Comparison of ENCODE assay signal across 29 cellular contexts in the genomic region with DNA sequence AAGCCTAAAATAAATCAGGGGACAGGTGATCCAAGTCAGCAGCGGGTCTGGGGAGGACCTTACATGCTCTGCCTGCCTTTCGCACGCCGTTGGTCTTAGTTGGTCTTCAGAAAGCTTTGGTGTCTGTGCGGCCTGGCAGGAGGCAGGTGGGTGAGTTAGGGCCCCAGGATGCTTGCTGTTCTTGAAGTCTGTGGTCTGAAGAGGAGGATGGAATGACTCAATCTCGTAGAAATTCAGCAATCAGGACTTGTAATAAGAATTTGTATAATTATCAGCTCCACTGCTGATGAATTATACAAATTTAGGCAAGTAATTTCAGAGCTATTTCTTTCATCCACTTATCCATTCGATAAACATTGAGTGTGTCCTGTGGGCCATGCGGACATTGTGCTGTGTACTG.
"Had no signal": no experiment of that assay in that cellular context is flagged by ENCODE, and none has a peak within 500 bp of the region (broad histone marks: within the 10 kb centered on the region; RNA-seq: fewer than 3 reads in every experiment).

No MANE protein-coding gene starts in this region.

- H3K9me3 Mint-ChIP-seq: activated CD4-positive, alpha-beta memory T cell treated with anti-CD3 and anti-CD28 coated beads for 36 hours; activated CD4-positive, alpha-beta T cell treated with anti-CD3 and anti-CD28 coated beads, Interleukin-2, amount 10 ng/mL, durations not matched to agents 24 days and 14 days; activated naive CD4-positive, alpha-beta T cell treated with anti-CD3 and anti-CD28 coated beads for 36 hours; activated naive CD8-positive, alpha-beta T cell treated with anti-CD3 and anti-CD28 coated beads for 36 hours; activated T-helper 1 cell treated with anti-CD3 and anti-CD28 coated beads, Interleukin-12 subunit alpha, Interleukin-12 subunit beta, Interleukin-2, Interleukin-4 antibody, amounts not matched to agents 30 ng/mL and 10 ng/mL and 1 ng/mL, durations not matched to agents 14 hours and 24 hours and 36 hours; memory B cell; naive thymus-derived CD8-positive, alpha-beta T cell; T-helper 1 cell treated with Interleukin-12 subunit alpha and Interleukin-12 subunit beta and Interleukin-4 antibody, amounts not matched to agents 30 μg/mL and 1 μg/mL, for 36 hours had no signal

- H3K27me3 ChIP-seq: adrenal gland, ascending aorta, gastroesophageal sphincter, ovary, spleen, tibial nerve had no signal

- H3K9me3 ChIP-seq: adrenal gland, ascending aorta, gastroesophageal sphincter, ovary, prostate gland, spleen, tibial nerve had no signal

- DNase-seq: activated CD4-positive, alpha-beta memory T cell treated with anti-CD3 and anti-CD28 coated beads for 36 hours; activated CD4-positive, alpha-beta T cell treated with anti-CD3 and anti-CD28 coated beads, Interleukin-2, amount 10 ng/mL, durations not matched to agents 24 days and 14 days; activated CD4-positive, CD25-positive, alpha-beta regulatory T cell treated with anti-CD3 and anti-CD28 coated beads, Interleukin-2, amount 50 U/mL, for 72 hours; activated CD8-positive, alpha-beta memory T cell treated with anti-CD3 and anti-CD28 coated beads, Interleukin-2, amount 50 U/mL, for 4 hours; activated effector memory CD4-positive, alpha-beta T cell treated with anti-CD3 and anti-CD28 coated beads, Interleukin-2, amount 50 U/mL, for 16 hours; activated naive CD4-positive, alpha-beta T cell treated with anti-CD3 and anti-CD28 coated beads for 36 hours; activated naive CD8-positive, alpha-beta T cell treated with anti-CD3 and anti-CD28 coated beads for 36 hours; activated T-cell treated with anti-CD3 and anti-CD28 coated beads, Interleukin-2, amount 50 U/mL, for 1 hour; adrenal gland; cortex of kidney; hippocampal formation; left cardiac atrium; ovary; spleen; stimulated activated naive CD4-positive, alpha-beta T cell treated with Interleukin-2 at 50 U/mL for 16 hours; SW 1271; T-helper 9 cell; WERI-Rb-1 had no signal

- H3K36me3 ChIP-seq: adrenal gland, ascending aorta, ovary, prostate gland, spleen, tibial nerve, WERI-Rb-1 had no signal

- H3K4me3 ChIP-seq: adrenal gland, ascending aorta, gastroesophageal sphincter, ovary, prostate gland, spleen, tibial nerve had no signal

- FAIRE-seq: endothelial cell of umbilical vein, keratinocyte, urothelium cell line had no signal

- H3K27me3 Mint-ChIP-seq: activated CD4-positive, alpha-beta memory T cell treated with anti-CD3 and anti-CD28 coated beads for 36 hours; activated CD4-positive, alpha-beta T cell treated with anti-CD3 and anti-CD28 coated beads, Interleukin-2, amount 10 ng/mL, durations not matched to agents 24 days and 14 days had no signal

- ATAC-seq: gastroesophageal sphincter; left cardiac atrium; naive thymus-derived CD8-positive, alpha-beta T cell had no signal

- H3K4me1 Mint-ChIP-seq: activated CD4-positive, alpha-beta T cell treated with anti-CD3 and anti-CD28 coated beads, Interleukin-2, amount 10 ng/mL, durations not matched to agents 24 days and 14 days; activated naive CD8-positive, alpha-beta T cell treated with anti-CD3 and anti-CD28 coated beads for 36 hours had no signal

- H3K4me1 ChIP-seq: adrenal gland, ascending aorta, gastroesophageal sphincter, prostate gland, spleen had no signal

- H3K36me3 Mint-ChIP-seq: activated CD4-positive, alpha-beta memory T cell treated with anti-CD3 and anti-CD28 coated beads for 36 hours; activated naive CD8-positive, alpha-beta T cell treated with anti-CD3 and anti-CD28 coated beads for 36 hours; memory B cell; naive thymus-derived CD8-positive, alpha-beta T cell had no signal

- H3K27ac ChIP-seq: adrenal gland, ascending aorta, gastroesophageal sphincter, ovary, prostate gland, spleen, WERI-Rb-1 had no signal

- H3K27ac Mint-ChIP-seq: activated CD4-positive, alpha-beta memory T cell treated with anti-CD3 and anti-CD28 coated beads for 36 hours; activated CD4-positive, alpha-beta T cell treated with anti-CD3 and anti-CD28 coated beads, Interleukin-2, amount 10 ng/mL, durations not matched to agents 24 days and 14 days; activated naive CD4-positive, alpha-beta T cell treated with anti-CD3 and anti-CD28 coated beads for 36 hours; activated naive CD8-positive, alpha-beta T cell treated with anti-CD3 and anti-CD28 coated beads for 36 hours; activated T-helper 1 cell treated with anti-CD3 and anti-CD28 coated beads, Interleukin-12 subunit alpha, Interleukin-12 subunit beta, Interleukin-2, Interleukin-4 antibody, amounts not matched to agents 30 ng/mL and 10 ng/mL and 1 ng/mL, durations not matched to agents 14 hours and 24 hours and 36 hours; memory B cell; naive thymus-derived CD8-positive, alpha-beta T cell; T-helper 1 cell treated with Interleukin-12 subunit alpha and Interleukin-12 subunit beta and Interleukin-4 antibody, amounts not matched to agents 30 μg/mL and 1 μg/mL, for 36 hours had no signal

- H3K4me3 Mint-ChIP-seq: activated CD4-positive, alpha-beta memory T cell treated with anti-CD3 and anti-CD28 coated beads for 36 hours; activated CD4-positive, alpha-beta T cell treated with anti-CD3 and anti-CD28 coated beads, Interleukin-2, amount 10 ng/mL, durations not matched to agents 24 days and 14 days; activated naive CD4-positive, alpha-beta T cell treated with anti-CD3 and anti-CD28 coated beads for 36 hours; activated naive CD8-positive, alpha-beta T cell treated with anti-CD3 and anti-CD28 coated beads for 36 hours; activated T-helper 1 cell treated with anti-CD3 and anti-CD28 coated beads, Interleukin-12 subunit alpha, Interleukin-12 subunit beta, Interleukin-2, Interleukin-4 antibody, amounts not matched to agents 30 ng/mL and 10 ng/mL and 1 ng/mL, durations not matched to agents 14 hours and 24 hours and 36 hours; memory B cell; naive thymus-derived CD8-positive, alpha-beta T cell; T-helper 1 cell treated with Interleukin-12 subunit alpha and Interleukin-12 subunit beta and Interleukin-4 antibody, amounts not matched to agents 30 μg/mL and 1 μg/mL, for 36 hours had no signal
